In the genomic region with DNA sequence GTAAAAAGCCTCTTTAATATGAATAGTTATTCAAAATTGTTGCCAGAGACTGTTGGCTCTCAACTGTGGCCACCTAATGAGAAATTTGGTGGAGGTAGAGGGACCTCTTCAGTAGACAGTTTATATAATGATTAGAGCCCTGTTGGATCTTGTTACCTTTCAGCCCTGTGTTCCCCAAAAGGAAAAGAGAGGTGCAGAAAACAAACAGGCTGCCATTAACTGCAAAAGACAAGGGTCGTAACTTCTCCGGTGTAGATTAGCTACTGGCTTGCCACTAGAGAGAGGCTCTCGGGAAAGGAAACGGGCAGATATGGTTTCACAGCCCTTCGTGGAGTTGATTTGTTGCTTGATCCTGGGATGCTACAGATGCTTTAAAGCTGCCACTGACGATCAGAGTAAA, we compare ENCODE assay signal across 21 cellular contexts. TPM values are rescaled to one million over a fixed set of nuclear protein-coding genes. Genes with fewer than 3 reads are reported as not detected.
A peak's percentile ranks its signal among the peaks of the same experiment; 100 is the strongest.
DNase-seq lines count a peak whose midpoint lies in the region; ATAC-seq, FAIRE-seq and TF ChIP-seq lines count a peak whose summit lies in the region.
"Had no signal": no experiment of that assay in that cellular context is flagged by ENCODE, and none has a peak within 500 bp of the region (broad histone marks: within the 10 kb centered on the region; RNA-seq: fewer than 3 reads in every experiment).

No MANE protein-coding gene starts in this region.

- no peaks in the 10 kb centered on the region for H3K4me1 ChIP-seq in Karpas-422 (ENCODE audit: low read length)
- peaks cover 16% of the 10 kb centered on the region for H3K4me1 ChIP-seq in keratinocyte (ENCODE audit: control insufficient read depth, extremely low read depth, insufficient read depth, low read length)
- peaks cover 38% of the 10 kb centered on the region for H3K4me1 ChIP-seq in osteoblast (ENCODE audit: insufficient read depth, low read length)
- H3K4me1 ChIP-seq in lower lobe of right lung: no peaks in the 10 kb centered on the region

- DNase-seq in HFF-Myc (ENCODE audit: extremely low read depth, low read depth) (no peak), Karpas-422 (peak; percentile 25), keratinocyte (ENCODE audit: low read depth, low spot score) (no peak), osteoblast (ENCODE audit: insufficient read length, low spot score, missing footprints) (no peak), inferior parietal cortex (ENCODE audit: extremely low spot score) (no peak), lower lobe of right lung (no peak)
- DNase-seq: C1 segment of cervical spinal cord; CD8-positive, alpha-beta memory T cell; DMS53; NCI-H1092 treated with DMSO at 0.1 percent for 48 hours; NCI-H2081; NCI-H2171 treated with DMSO at 0.1 percent for 48 hours; NCI-H446 treated with DMSO at 0.1 percent for 48 hours; NCI-H69; SHP77 had no signal

- H3K79me2 ChIP-seq in Karpas-422 (ENCODE audit: low read length) (no peaks in the 10 kb centered on the region), keratinocyte (ENCODE audit: control insufficient read depth, insufficient read depth, low read length) (peaks cover 2% of the 10 kb centered on the region), osteoblast (ENCODE audit: insufficient read depth, low read length) (peaks cover 16% of the 10 kb centered on the region)

- H4K20me1 ChIP-seq in Karpas-422 (ENCODE audit: insufficient read depth, low read depth, low read length) (no peaks in the 10 kb centered on the region), keratinocyte (ENCODE audit: control insufficient read depth, extremely low read depth, insufficient read depth, low read length) (peaks cover 4% of the 10 kb centered on the region), osteoblast (ENCODE audit: insufficient read depth, low read length) (no peaks in the 10 kb centered on the region)

- no peaks in the 10 kb centered on the region for H3K9me2 ChIP-seq in Karpas-422 (replicated peaks; ENCODE audit: insufficient read depth, low read length)

- dilution Hi-C loops in keratinocyte (cut with MboI; ENCODE audit: extremely low pct_ligation_motif_present, low sequenced_read_pairs): no loop called here

- TF ChIP-seq CTCF in HFF-Myc (IDR thresholded peaks at IDR 0.05; ENCODE audit: low read depth, low read length, missing control alignments): no peak
- TF ChIP-seq CTCF in keratinocyte (optimal IDR thresholded peaks at IDR 0.05 in 1 of 3, IDR thresholded peaks at IDR 0.05 in 1 of 3, conservative IDR thresholded peaks at IDR 0.05 in 1 of 3; ENCODE audit: extremely low read depth in 1 of 3, insufficient read depth in 2 of 3, low read length in 3 of 3): no peak
- TF ChIP-seq CTCF in osteoblast (IDR thresholded peaks at IDR 0.05; ENCODE audit: extremely low read depth, low read depth, low read length): no peak
- TF ChIP-seq CTCF in lower lobe of right lung (IDR thresholded peaks at IDR 0.05): no peak

- no peak overlapping the region for H3K4me2 ChIP-seq in Karpas-422 (ENCODE audit: low read depth, low read length, poor library complexity, severe bottlenecking)
- H3K4me2 ChIP-seq in keratinocyte (ENCODE audit: control insufficient read depth, extremely low read depth, insufficient read depth, low read depth, low read length): no peak overlapping the region
- peak overlapping the region; percentile 15 for H3K4me2 ChIP-seq in osteoblast (ENCODE audit: insufficient read depth, low read length)

- FAIRE-seq in keratinocyte (lab: Jason Lieb, UNC): peak; percentile 46
- FAIRE-seq: GM12891, GM18507, H1 had no signal

- H3K9ac ChIP-seq in Karpas-422 (ENCODE audit: low read length) (no peak overlapping the region), keratinocyte (ENCODE audit: control insufficient read depth, extremely low read depth, insufficient read depth, low read length) (no peak overlapping the region)

- H2AFZ ChIP-seq in Karpas-422 (ENCODE audit: low read length): no peak overlapping the region
- H2AFZ ChIP-seq in keratinocyte (ENCODE audit: control insufficient read depth, low read length): no peak overlapping the region
- peak overlapping the region; percentile 71 for H2AFZ ChIP-seq in osteoblast (ENCODE audit: low read length)

- intact Hi-C loops in lower lobe of right lung (cut with DNase I): loop anchor here (10.0 kb wide), 1 partner anchor 727 kb away; no protein-coding TSS in a partner anchor

- peak overlapping the region; percentile 41 for H3K4me3 ChIP-seq in HFF-Myc (replicated peaks; ENCODE audit: low read depth, low read length)
- no peak overlapping the region for H3K4me3 ChIP-seq in Karpas-422 (ENCODE audit: low read length)
- H3K4me3 ChIP-seq in keratinocyte (ENCODE audit: control insufficient read depth in 2 of 3, extremely low read depth in 1 of 3, insufficient read depth in 2 of 3, low read depth in 1 of 3, low read length in 3 of 3): no peak overlapping the region
- H3K4me3 ChIP-seq in osteoblast (ENCODE audit: insufficient read depth, low read length): no peak overlapping the region
- H3K4me3 ChIP-seq in lower lobe of right lung: no peak overlapping the region

- H3K27me3 ChIP-seq in Karpas-422 (ENCODE audit: low read length): no peaks in the 10 kb centered on the region
- no peaks in the 10 kb centered on the region for H3K27me3 ChIP-seq in keratinocyte (ENCODE audit: control insufficient read depth, extremely low read depth, insufficient read depth, low read length)
- H3K27me3 ChIP-seq in osteoblast (ENCODE audit: insufficient read depth, low read length): no peaks in the 10 kb centered on the region
- no peaks in the 10 kb centered on the region for H3K27me3 ChIP-seq in lower lobe of right lung (ENCODE audit: low read depth)

- ATAC-seq in lower lobe of right lung (no peak), HG03280 (IDR thresholded peaks at IDR 0.05; ENCODE audit: unreplicated experiment) (no peak)

- H3K36me3 ChIP-seq in Karpas-422 (ENCODE audit: insufficient read depth, low read length) (no peaks in the 10 kb centered on the region), keratinocyte (ENCODE audit: control insufficient read depth in 2 of 2, extremely low read depth in 1 of 2, insufficient read depth in 2 of 2, low read length in 2 of 2) (peaks cover 13 to 25% of the 10 kb centered on the region in 2 experiments), osteoblast (ENCODE audit: insufficient read depth, low read length) (peaks cover 33% of the 10 kb centered on the region), lower lobe of right lung (no peaks in the 10 kb centered on the region)

- no peaks in the 10 kb centered on the region for H3K9me1 ChIP-seq in keratinocyte (ENCODE audit: control insufficient read depth, extremely low read depth, insufficient read depth, low read length)

- no peaks in the 10 kb centered on the region for H3K9me3 ChIP-seq in Karpas-422 (ENCODE audit: low read length)
- no peaks in the 10 kb centered on the region for H3K9me3 ChIP-seq in keratinocyte (ENCODE audit: control insufficient read depth, low read depth, low read length)
- H3K9me3 ChIP-seq in osteoblast (ENCODE audit: low read depth, low read length): no peaks in the 10 kb centered on the region
- no peaks in the 10 kb centered on the region for H3K9me3 ChIP-seq in lower lobe of right lung

- H3K27ac ChIP-seq in Karpas-422 (ENCODE audit: low read length) (no peak overlapping the region), keratinocyte (ENCODE audit: control insufficient read depth, insufficient read depth, low read length) (no peak overlapping the region), osteoblast (ENCODE audit: low read depth, low read length) (peak overlapping the region; percentile 23), lower lobe of right lung (no peak overlapping the region)

RNA-seq across cellular contexts. Expression of gene FST, which starts 7.8 kb away (rescaled TPM):
- total RNA-seq in Karpas-422 (2014; rRNA removed; shearing (Covaris generic); ENCODE audit: low replicate concordance): not detected in 2 replicates
- 139 to 557 TPM (median 276 TPM) in 3 replicates for polyA plus RNA-seq in keratinocyte
- 77.5 TPM for polyA plus RNA-seq in keratinocyte (2011; ENCODE audit: low read depth)
- polyA plus RNA-seq in keratinocyte (2011; cell fraction: cytosol; rRNA removed): 105 and 118 TPM in 2 replicates
- 265 and 297 TPM in 2 replicates for polyA plus RNA-seq in keratinocyte (2011; cell fraction: nucleus; rRNA removed)
- 81.9 and 365 TPM in 2 replicates for polyA plus RNA-seq in keratinocyte (2012; ENCODE audit: low replicate concordance)
- 59.5 to 152 TPM (median 143 TPM) in 3 replicates for polyA minus RNA-seq in keratinocyte
- 65.6 TPM for polyA minus RNA-seq in keratinocyte (2011; cell fraction: cytosol; rRNA and poly(A)+ RNA removed)
- 71.0 and 123 TPM in 2 replicates for polyA minus RNA-seq in keratinocyte (2011; cell fraction: nucleus; rRNA and poly(A)+ RNA removed)
- total RNA-seq in osteoblast: 176 and 215 TPM in 2 replicates
- 2.1 TPM for total RNA-seq in lower lobe of right lung
- total RNA-seq: OCI-LY7 had no signal
- polyA plus RNA-seq: CD8-positive, alpha-beta memory T cell; IgD-negative memory B cell had no signal

Comparison
In these comparisons a context has a peak if more than half of its experiments do, and no peak if none do; other contexts are left out.
1. RNA of gene FST, which starts 7.8 kb away (total RNA-seq): 176 to 215 TPM in osteoblast; 2.1 TPM in lower lobe of right lung (single experiment) and not detected in Karpas-422; every median in the first group is over 10 times any median in the second.